8 cellular contexts compared by ENCODE assay signal in genomic region chr2:10382313-10383061, GRCh38.
DNase-seq lines count a peak whose midpoint lies in the region; ATAC-seq lines count a peak whose summit lies in the region.

No MANE protein-coding gene starts in this region.

- H3K36me3 Mint-ChIP-seq in CD4-positive, alpha-beta memory T cell, result peaks cover 0 to 2% of the 10 kb centered on the region in 2 donors
- H3K36me3 Mint-ChIP-seq in activated CD4-positive, alpha-beta T cell treated with anti-CD3 and anti-CD28 coated beads, Interleukin-2, amount 10 ng/mL, durations not matched to agents 7 days and 5 days (ENCODE audit: low read depth), result peaks cover 7% of the 10 kb centered on the region

- CTCF ChIA-PET in CD4-positive, alpha-beta memory T cell (lab: Charles Lee; ENCODE audit: partially characterized antibody), result interaction anchor here (0.9 to 4.2 kb wide), 11 partner anchors 8 to 309 kb away, joined by 3 to 45 read pairs (median 6); partner anchors contain the start of gene HPCAL1
- CTCF ChIA-PET in activated CD4-positive, alpha-beta T cell treated with anti-CD3 and anti-CD28 coated beads, Interleukin-2, amount 10 ng/mL, durations not matched to agents 7 days and 5 days (lab: Charles Lee), result interaction anchor here (0.6 to 3.2 kb wide), 9 partner anchors 10 to 793 kb away, joined by 3 to 18 read pairs (median 3); no protein-coding TSS in a partner anchor

- H3K9me3 Mint-ChIP-seq in CD4-positive, alpha-beta memory T cell, result no peaks in the 10 kb centered on the region
- H3K9me3 Mint-ChIP-seq in activated CD4-positive, alpha-beta T cell treated with anti-CD3 and anti-CD28 coated beads, Interleukin-2, amount 10 ng/mL, durations not matched to agents 7 days and 5 days, result no peaks in the 10 kb centered on the region

- intact Hi-C loops in CD4-positive, alpha-beta memory T cell (cut with micrococcal nuclease), result loop anchor here (1.0 kb wide), 2 partner anchors 10 to 79 kb away; no protein-coding TSS in a partner anchor

- peak overlapping the region; percentile 63 to 85 (median 80) for H3K4me3 Mint-ChIP-seq in CD4-positive, alpha-beta memory T cell
- peak overlapping the region; percentile 42 for H3K4me3 Mint-ChIP-seq in activated CD4-positive, alpha-beta T cell treated with anti-CD3 and anti-CD28 coated beads, Interleukin-2, amount 10 ng/mL, durations not matched to agents 7 days and 5 days

- peaks cover 68 to 96% (median 86%) of the 10 kb centered on the region in 4 donors for H3K4me1 Mint-ChIP-seq in CD4-positive, alpha-beta memory T cell
- peaks cover 83% of the 10 kb centered on the region for H3K4me1 Mint-ChIP-seq in activated CD4-positive, alpha-beta T cell treated with anti-CD3 and anti-CD28 coated beads, Interleukin-2, amount 10 ng/mL, durations not matched to agents 7 days and 5 days

- H3K27ac Mint-ChIP-seq in CD4-positive, alpha-beta memory T cell, result peak overlapping the region; percentile 69 to 96 (median 92)
- peak overlapping the region; percentile 84 for H3K27ac Mint-ChIP-seq in activated CD4-positive, alpha-beta T cell treated with anti-CD3 and anti-CD28 coated beads, Interleukin-2, amount 10 ng/mL, durations not matched to agents 7 days and 5 days

- peak overlapping the region; percentile 40 to 68 for H3K4me3 ChIP-seq in CD4-positive, alpha-beta memory T cell (ENCODE audit: low read length in 2 of 2)

- no peaks in the 10 kb centered on the region for H3K36me3 ChIP-seq in CD4-positive, alpha-beta memory T cell (ENCODE audit: insufficient read depth, low read length)
- no peaks in the 10 kb centered on the region for H3K36me3 ChIP-seq in KOPT-K1 (ENCODE audit: insufficient read depth, low read length)

- peak; percentile 63 to 79 (median 72) for DNase-seq in CD4-positive, alpha-beta memory T cell
- DNase-seq in activated CD4-positive, alpha-beta T cell treated with anti-CD3 and anti-CD28 coated beads, Interleukin-2, amount 10 ng/mL, durations not matched to agents 7 days and 5 days, result peak; percentile 49
- DNase-seq in left kidney (ENCODE audit: low read depth, low spot score), result peak; percentile 92
- no peak for DNase-seq in DMS114 treated with DMSO at 0.1 percent for 48 hours (lab: John Stamatoyannopoulos, UW; ENCODE audit: unreplicated experiment)
- no peak for DNase-seq in NCI-H146 treated with DMSO at 0.1 percent for 48 hours (lab: John Stamatoyannopoulos, UW; ENCODE audit: unreplicated experiment)

- POLR2A ChIA-PET in CD4-positive, alpha-beta memory T cell (lab: Charles Lee; ENCODE audit: partially characterized antibody), result interaction anchor here (0.6 to 4.9 kb wide), 13 partner anchors 11 to 111 kb away, joined by 3 to 43 read pairs (median 4); partner anchors contain the start of genes HPCAL1 and ODC1
- POLR2A ChIA-PET in activated CD4-positive, alpha-beta T cell treated with anti-CD3 and anti-CD28 coated beads, Interleukin-2, amount 10 ng/mL, durations not matched to agents 7 days and 5 days (lab: Charles Lee), result interaction anchor here (0.6 to 1.0 kb wide), 2 partner anchors 26 to 179 kb away, joined by 3 to 5 read pairs; no protein-coding TSS in a partner anchor

- H3K4me1 ChIP-seq in CD4-positive, alpha-beta memory T cell (ENCODE audit: insufficient read depth, low read length), result peaks cover 97% of the 10 kb centered on the region

- H3K27ac ChIP-seq in CD4-positive, alpha-beta memory T cell (ENCODE audit: low read depth, low read length), result peak overlapping the region; percentile 36
- peak overlapping the region; percentile 45 for H3K27ac ChIP-seq in KOPT-K1 (ENCODE audit: low read depth, low read length, poor library complexity, severe bottlenecking)

- no peaks in the 10 kb centered on the region for H3K27me3 Mint-ChIP-seq in CD4-positive, alpha-beta memory T cell
- H3K27me3 Mint-ChIP-seq in activated CD4-positive, alpha-beta T cell treated with anti-CD3 and anti-CD28 coated beads, Interleukin-2, amount 10 ng/mL, durations not matched to agents 7 days and 5 days, result no peaks in the 10 kb centered on the region

- no peaks in the 10 kb centered on the region for H3K27me3 ChIP-seq in CD4-positive, alpha-beta memory T cell (ENCODE audit: insufficient read depth, low read length)

- no peaks in the 10 kb centered on the region for H3K9me3 ChIP-seq in CD4-positive, alpha-beta memory T cell (ENCODE audit: control insufficient read depth in 1 of 2, low read length in 2 of 2)
- no peaks in the 10 kb centered on the region for H3K9me3 ChIP-seq in KOPT-K1 (ENCODE audit: insufficient read depth, low read length, poor library complexity, severe bottlenecking)

- ATAC-seq in GM19467 (IDR thresholded peaks at IDR 0.05; ENCODE audit: unreplicated experiment) (peak; percentile 48), HG03520 (IDR thresholded peaks at IDR 0.05; ENCODE audit: unreplicated experiment) (no peak)

Comparison
In these comparisons a context has a peak if more than half of its experiments do, and no peak if none do; other contexts are left out.
1. DNase-seq: peak in CD4-positive, alpha-beta memory T cell (5 of 5), activated CD4-positive, alpha-beta T cell treated with anti-CD3 and anti-CD28 coated beads, Interleukin-2, amount 10 ng/mL, durations not matched to agents 7 days and 5 days (single experiment) and left kidney (single experiment); none in DMS114 treated with DMSO at 0.1 percent for 48 hours (single experiment) and NCI-H146 treated with DMSO at 0.1 percent for 48 hours (single experiment).